ENCODE assay signal across 8 cellular contexts in the genomic region with DNA sequence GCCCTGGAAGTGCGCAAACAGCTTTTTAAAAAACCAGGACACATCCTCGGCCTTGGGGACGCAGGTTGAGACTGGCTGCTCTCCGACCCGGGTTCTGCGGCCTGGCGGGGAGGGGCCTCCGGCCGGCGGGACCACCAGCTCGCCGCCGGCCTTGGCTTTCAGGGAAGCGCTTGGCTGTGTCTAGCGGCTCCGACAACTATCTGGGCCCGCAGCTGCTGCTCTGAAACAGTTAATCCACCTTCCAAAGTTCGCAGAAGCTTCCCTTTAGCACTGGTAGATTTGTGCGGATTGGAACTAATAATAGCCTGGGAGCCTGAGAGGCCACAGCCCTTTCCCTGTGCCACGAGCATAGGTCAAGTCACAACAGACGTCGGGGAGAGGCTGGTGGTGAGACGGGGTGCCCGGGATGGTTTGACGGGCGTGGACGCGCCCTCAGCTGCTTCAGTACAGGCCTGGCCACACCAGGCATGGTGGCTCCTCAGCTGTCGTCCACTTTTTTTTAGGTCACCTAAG. TPM values are rescaled to one million over a fixed set of nuclear protein-coding genes. Genes with fewer than 3 reads are reported as not detected.
A peak's percentile ranks its signal among the peaks of the same experiment; 100 is the strongest.
DNase-seq lines count a peak whose midpoint lies in the region; ATAC-seq and TF ChIP-seq lines count a peak whose summit lies in the region.

No MANE protein-coding gene starts in this region.

- H3K27ac Mint-ChIP-seq in activated naive CD4-positive, alpha-beta T cell treated with anti-CD3 and anti-CD28 coated beads, Interleukin-2, amount 10 ng/mL, durations not matched to agents 7 days and 5 days = no peak overlapping the region
- peak overlapping the region; percentile 28 for H3K27ac Mint-ChIP-seq in activated T-helper 2 cell treated with anti-CD3 and anti-CD28 coated beads, Interferon-gamma antibody, Interleukin-2, Interleukin-4, amounts not matched to agents 10 μg/mL and 5 μg/mL and 100 μg/mL, durations not matched to agents 14 hours and 24 hours and 36 hours

- H3K36me3 ChIP-seq in left lung (no peaks in the 10 kb centered on the region), transverse colon (no peaks in the 10 kb centered on the region)

- no peak for TF ChIP-seq POLR2A in transverse colon (IDR thresholded peaks at IDR 0.05)

- H3K4me3 ChIP-seq in left lung (peak overlapping the region in 1 of 2 donors; percentile 77), transverse colon (peak overlapping the region in 3 of 4 donors; percentile 75 to 86 (median 80))

- H3K27me3 Mint-ChIP-seq in activated naive CD4-positive, alpha-beta T cell treated with anti-CD3 and anti-CD28 coated beads, Interleukin-2, amount 10 ng/mL, durations not matched to agents 7 days and 5 days = peaks cover 5% of the 10 kb centered on the region
- no peaks in the 10 kb centered on the region for H3K27me3 Mint-ChIP-seq in activated T-helper 2 cell treated with anti-CD3 and anti-CD28 coated beads, Interferon-gamma antibody, Interleukin-2, Interleukin-4, amounts not matched to agents 10 μg/mL and 5 μg/mL and 100 μg/mL, durations not matched to agents 14 hours and 24 hours and 36 hours (ENCODE audit: low read depth)

- H3K27me3 ChIP-seq in left lung (peaks cover 0 to 7% of the 10 kb centered on the region in 2 donors), transverse colon (no peaks in the 10 kb centered on the region)

- in situ Hi-C loops in transverse colon (cut with MboI; ENCODE audit: low pct_ligation_motif_present in 1 of 4, low pct_unique_long_range_greater_than_20kb in 1 of 4, low sequenced_read_pairs in 3 of 4) = no loop called here

- H3K9me3 ChIP-seq in left lung = no peaks in the 10 kb centered on the region
- H3K9me3 ChIP-seq in transverse colon = no peaks in the 10 kb centered on the region

- H3K4me3 Mint-ChIP-seq in activated naive CD4-positive, alpha-beta T cell treated with anti-CD3 and anti-CD28 coated beads, Interleukin-2, amount 10 ng/mL, durations not matched to agents 7 days and 5 days = peak overlapping the region; percentile 68
- peak overlapping the region; percentile 72 for H3K4me3 Mint-ChIP-seq in activated T-helper 2 cell treated with anti-CD3 and anti-CD28 coated beads, Interferon-gamma antibody, Interleukin-2, Interleukin-4, amounts not matched to agents 10 μg/mL and 5 μg/mL and 100 μg/mL, durations not matched to agents 14 hours and 24 hours and 36 hours (ENCODE audit: low read depth)

- CTCF ChIA-PET in activated naive CD4-positive, alpha-beta T cell treated with anti-CD3 and anti-CD28 coated beads, Interleukin-2, amount 10 ng/mL, durations not matched to agents 7 days and 5 days (lab: Charles Lee) = interaction anchor here (0.7 kb wide), 1 partner anchor 749 kb away, joined by 3 read pairs; no protein-coding TSS in a partner anchor

- peaks cover 8% of the 10 kb centered on the region for H3K36me3 Mint-ChIP-seq in activated naive CD4-positive, alpha-beta T cell treated with anti-CD3 and anti-CD28 coated beads, Interleukin-2, amount 10 ng/mL, durations not matched to agents 7 days and 5 days
- H3K36me3 Mint-ChIP-seq in activated T-helper 2 cell treated with anti-CD3 and anti-CD28 coated beads, Interferon-gamma antibody, Interleukin-2, Interleukin-4, amounts not matched to agents 10 μg/mL and 5 μg/mL and 100 μg/mL, durations not matched to agents 14 hours and 24 hours and 36 hours (ENCODE audit: low read depth) = peaks cover 7% of the 10 kb centered on the region

- TF ChIP-seq EP300 in transverse colon (IDR thresholded peaks at IDR 0.05; ENCODE audit: low read depth) = no peak

- no peaks in the 10 kb centered on the region for H3K9me3 Mint-ChIP-seq in activated naive CD4-positive, alpha-beta T cell treated with anti-CD3 and anti-CD28 coated beads, Interleukin-2, amount 10 ng/mL, durations not matched to agents 7 days and 5 days
- H3K9me3 Mint-ChIP-seq in activated T-helper 2 cell treated with anti-CD3 and anti-CD28 coated beads, Interferon-gamma antibody, Interleukin-2, Interleukin-4, amounts not matched to agents 10 μg/mL and 5 μg/mL and 100 μg/mL, durations not matched to agents 14 hours and 24 hours and 36 hours = no peaks in the 10 kb centered on the region

- 53% methylated on average over 15 of the region's 29 CpGs; no CpG with 5 or more reads in 1 of the 2 donors for WGBS in transverse colon (ENCODE audit: low coverage in 1 of 2), 2 donors

- no peak for ATAC-seq in left lung
- no peak for ATAC-seq in HG02678 (IDR thresholded peaks at IDR 0.05; ENCODE audit: unreplicated experiment)

- TF ChIP-seq CTCF in left lung (IDR thresholded peaks at IDR 0.05) = no peak
- TF ChIP-seq CTCF in transverse colon (IDR thresholded peaks at IDR 0.05) = no peak

- intact Hi-C loops in activated T-helper 2 cell treated with anti-CD3 and anti-CD28 coated beads, Interferon-gamma antibody, Interleukin-2, Interleukin-4, amounts not matched to agents 10 μg/mL and 5 μg/mL and 100 μg/mL, durations not matched to agents 14 hours and 24 hours and 36 hours (cut with micrococcal nuclease) = loop anchor here (2.0 to 5.0 kb wide), 4 partner anchors 51 to 1282 kb away; partner anchors contain the start of genes DHX15 and SMIM20
- intact Hi-C loops in left lung (cut with DNase I) = no loop called here
- intact Hi-C loops in transverse colon (cut with DNase I; ENCODE audit: low total_unique reads) = no loop called here

- H3K4me1 Mint-ChIP-seq in activated naive CD4-positive, alpha-beta T cell treated with anti-CD3 and anti-CD28 coated beads, Interleukin-2, amount 10 ng/mL, durations not matched to agents 7 days and 5 days = peaks cover 34% of the 10 kb centered on the region
- peaks cover 27% of the 10 kb centered on the region for H3K4me1 Mint-ChIP-seq in activated T-helper 2 cell treated with anti-CD3 and anti-CD28 coated beads, Interferon-gamma antibody, Interleukin-2, Interleukin-4, amounts not matched to agents 10 μg/mL and 5 μg/mL and 100 μg/mL, durations not matched to agents 14 hours and 24 hours and 36 hours (ENCODE audit: low read depth)

- no peak for DNase-seq in activated naive CD4-positive, alpha-beta T cell treated with anti-CD3 and anti-CD28 coated beads, Interleukin-2, amount 10 ng/mL, durations not matched to agents 7 days and 5 days
- no peak for DNase-seq in activated naive CD4-positive, alpha-beta T cell treated with anti-CD3 and anti-CD28 coated beads, Interleukin-2, amount 50 U/mL, for 16 hours
- DNase-seq in activated T-helper 2 cell treated with anti-CD3 and anti-CD28 coated beads, Interferon-gamma antibody, Interleukin-2, Interleukin-4, amounts not matched to agents 10 μg/mL and 5 μg/mL and 100 μg/mL, durations not matched to agents 14 hours and 24 hours and 36 hours (ENCODE audit: low spot score) = no peak
- DNase-seq in left lung (no peak), transverse colon (peak; percentile 34), NCI-H774 (lab: John Stamatoyannopoulos, UW) (no peak)
- no peak for DNase-seq in stimulated activated CD4-positive, alpha-beta T cell treated with anti-CD3 and anti-CD28 coated beads, Interleukin-4, amount 100 ng/mL, for 1 hour

- H3K27ac ChIP-seq in left lung (peak overlapping the region; percentile 62 to 83), transverse colon (peak overlapping the region; percentile 83 to 95 (median 87))

- H3K4me1 ChIP-seq in left lung = peaks cover 0 to 42% of the 10 kb centered on the region in 2 donors
- H3K4me1 ChIP-seq in transverse colon = peaks cover 3 to 50% (median 30%) of the 10 kb centered on the region in 4 donors

RNA-seq across cellular contexts. Expression of gene SEL1L3, which starts 1.2 kb away (rescaled TPM):
- 44.0 and 49.2 TPM in 2 replicates for total RNA-seq in activated T-helper 2 cell treated with anti-CD3 and anti-CD28 coated beads, Interferon-gamma antibody, Interleukin-2, Interleukin-4, amounts not matched to agents 10 μg/mL and 5 μg/mL and 100 μg/mL, durations not matched to agents 14 hours and 24 hours and 36 hours
- total RNA-seq in left lung = 100 to 1,000 TPM in 1 of 2 donors, 10 to 100 TPM in 1; 88.1 to 121 TPM
- 100 to 1,000 TPM in 2 of 4 donors, 10 to 100 TPM in 2; 51.3 to 128 (median 98.3) TPM for total RNA-seq in transverse colon

RNA-seq across cellular contexts. Expression of gene SMIM20, which starts 50.1 kb away (rescaled TPM):
- 17.0 and 18.7 TPM in 2 replicates for total RNA-seq in activated T-helper 2 cell treated with anti-CD3 and anti-CD28 coated beads, Interferon-gamma antibody, Interleukin-2, Interleukin-4, amounts not matched to agents 10 μg/mL and 5 μg/mL and 100 μg/mL, durations not matched to agents 14 hours and 24 hours and 36 hours
- total RNA-seq in left lung (10 to 100 TPM; 20.1 to 28.4 TPM), transverse colon (10 to 100 TPM in 2 of 4 donors, 1 to 10 TPM in 2; 1.8 to 46.8 (median 16.4) TPM)
